ENCODE assay signal across 11 cellular contexts in the genomic region with DNA sequence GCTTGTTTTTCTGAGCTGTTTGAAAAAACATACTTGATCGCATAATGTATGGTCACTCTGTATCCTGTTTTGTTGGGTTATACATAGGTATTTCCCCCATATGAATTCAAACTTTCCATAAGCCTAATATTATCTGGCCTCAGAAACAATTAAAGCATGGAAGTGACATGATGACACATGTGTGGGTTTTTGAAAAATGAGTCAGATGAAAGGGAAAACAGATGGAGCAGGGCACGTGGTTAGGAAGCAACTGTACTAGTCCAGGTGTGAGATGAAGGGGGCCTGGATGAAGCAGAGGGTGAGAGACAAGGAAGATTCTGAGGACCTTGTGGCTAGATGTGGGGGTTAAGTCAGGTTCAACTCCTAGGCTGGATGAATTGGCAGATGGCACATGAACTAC.
A peak's percentile ranks its signal among the peaks of the same experiment; 100 is the strongest.
DNase-seq lines count a peak whose midpoint lies in the region; ATAC-seq and TF ChIP-seq lines count a peak whose summit lies in the region.
"Had no signal": no experiment of that assay in that cellular context is flagged by ENCODE, and none has a peak within 500 bp of the region (broad histone marks: within the 10 kb centered on the region; RNA-seq: fewer than 3 reads in every experiment).

No MANE protein-coding gene starts in this region.

- CTCF ChIA-PET in activated CD8-positive, alpha-beta T cell treated with anti-CD3 and anti-CD28 coated beads for 36 hours (lab: Charles Lee), result no interaction called here

- peak; percentile 22 for ATAC-seq in activated CD8-positive, alpha-beta T cell treated with anti-CD3 and anti-CD28 coated beads for 36 hours
- no peak for ATAC-seq in HG02885 (IDR thresholded peaks at IDR 0.05; ENCODE audit: poor library complexity, unreplicated experiment)
- ATAC-seq in GM18867 (IDR thresholded peaks at IDR 0.05; ENCODE audit: unreplicated experiment), result no peak
- ATAC-seq in left ventricle myocardium superior, result no peak
- ATAC-seq: Right ventricle myocardium inferior had no signal

- no peaks in the 10 kb centered on the region for H3K9me3 Mint-ChIP-seq in activated CD8-positive, alpha-beta T cell treated with anti-CD3 and anti-CD28 coated beads for 36 hours

- POLR2A ChIA-PET in activated CD8-positive, alpha-beta T cell treated with anti-CD3 and anti-CD28 coated beads for 36 hours (lab: Charles Lee), result no interaction called here

- intact Hi-C loops in activated CD8-positive, alpha-beta T cell treated with anti-CD3 and anti-CD28 coated beads for 36 hours (cut with micrococcal nuclease), result no loop called here
- intact Hi-C loops in left ventricle myocardium superior (cut with micrococcal nuclease), result no loop called here

- H3K27me3 Mint-ChIP-seq in activated CD8-positive, alpha-beta T cell treated with anti-CD3 and anti-CD28 coated beads for 36 hours, result no peaks in the 10 kb centered on the region

- peaks cover 2% of the 10 kb centered on the region for H3K36me3 Mint-ChIP-seq in activated CD8-positive, alpha-beta T cell treated with anti-CD3 and anti-CD28 coated beads for 36 hours (ENCODE audit: low read depth)

- H3K4me1 Mint-ChIP-seq in activated CD8-positive, alpha-beta T cell treated with anti-CD3 and anti-CD28 coated beads for 36 hours (ENCODE audit: low read depth), result peaks cover 53% of the 10 kb centered on the region

- H3K4me3 Mint-ChIP-seq in activated CD8-positive, alpha-beta T cell treated with anti-CD3 and anti-CD28 coated beads for 36 hours, result no peak overlapping the region

- H3K27ac Mint-ChIP-seq in activated CD8-positive, alpha-beta T cell treated with anti-CD3 and anti-CD28 coated beads for 36 hours, result peak overlapping the region; percentile 64

- DNase-seq in AML-193 (lab: John Stamatoyannopoulos, UW) (peak; percentile 18 to 27), HT1080 (ENCODE audit: low read depth) (peak; percentile 81), glomerular visceral epithelial cell (ENCODE audit: extremely low spot score) (peak; percentile 63), left ventricle myocardium superior (no peak), GOT3 (lab: John Stamatoyannopoulos, UW) (no peak)
- DNase-seq in activated CD8-positive, alpha-beta T cell treated with anti-CD3 and anti-CD28 coated beads for 36 hours, result no peak
- DNase-seq: activated CD8-positive, alpha-beta memory T cell treated with anti-CD3 and anti-CD28 coated beads, Interleukin-2, amount 50 U/mL, for 4 hours; small intestine had no signal

- TF ChIP-seq CTCF in activated CD8-positive, alpha-beta T cell treated with anti-CD3 and anti-CD28 coated beads for 36 hours (IDR thresholded peaks at IDR 0.05), result no peak

Comparison
In these comparisons a context has a peak if more than half of its experiments do, and no peak if none do; other contexts are left out.
1. DNase-seq: peak in AML-193 (2 of 2), HT1080 (single experiment) and glomerular visceral epithelial cell (single experiment); none in activated CD8-positive, alpha-beta T cell treated with anti-CD3 and anti-CD28 coated beads for 36 hours (single experiment), left ventricle myocardium superior (single experiment) and GOT3 (single experiment).